ENCODE assay signal across 8 cellular contexts in the genomic region with DNA sequence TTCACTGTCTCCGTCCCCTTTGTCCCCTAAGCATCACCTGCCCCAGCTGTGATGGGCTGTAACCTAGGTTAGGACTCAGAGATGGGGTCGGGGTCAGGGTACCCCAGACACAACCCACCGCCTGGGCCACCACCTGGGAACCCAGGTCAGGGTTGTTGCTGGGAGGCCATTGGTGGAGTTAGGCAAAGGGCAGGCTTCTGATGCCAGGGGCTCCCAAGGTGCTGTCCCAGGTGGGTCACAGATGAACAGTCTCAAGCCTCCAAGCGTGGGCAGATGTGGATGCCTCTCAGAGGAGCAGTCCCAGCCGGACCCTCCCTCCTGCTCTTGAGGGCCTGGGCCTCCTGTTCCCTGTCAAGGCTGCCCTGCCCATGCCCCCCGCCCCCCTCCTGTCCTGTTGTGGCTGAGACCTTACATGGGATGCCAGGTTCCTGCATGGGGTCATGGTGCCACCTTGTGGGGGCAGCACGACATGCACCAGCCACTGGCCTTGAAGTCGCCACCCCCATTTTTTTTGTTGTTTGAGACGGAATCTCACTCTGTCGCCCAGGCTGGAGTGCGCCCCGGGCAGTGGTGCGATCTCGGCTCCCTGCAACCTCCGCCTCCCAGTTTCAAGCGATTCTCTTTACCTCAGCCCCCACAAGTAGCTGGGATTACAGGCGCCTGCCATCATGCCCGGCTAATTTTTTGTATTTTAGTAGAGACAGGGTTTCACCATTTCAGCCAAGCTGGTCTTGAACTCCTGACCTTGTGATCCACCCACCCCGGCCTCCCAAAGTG. TPM values are rescaled to one million over a fixed set of nuclear protein-coding genes. Genes with fewer than 3 reads are reported as not detected.
DNase-seq lines count a peak whose midpoint lies in the region; ATAC-seq, FAIRE-seq and TF ChIP-seq lines count a peak whose summit lies in the region.

No MANE protein-coding gene starts in this region.

- peak; percentile 59 to 69 for TF ChIP-seq RAD21 in A549 (conservative IDR thresholded peaks at IDR 0.05 in 1 of 2, IDR thresholded peaks at IDR 0.05 in 1 of 2)

- no peak overlapping the region for H3K4me3 ChIP-seq in A549
- no peak overlapping the region for H3K4me3 ChIP-seq in foreskin fibroblast (ENCODE audit: low read depth in 1 of 2, low read length in 2 of 2)
- H3K4me3 ChIP-seq in parathyroid adenoma (ENCODE audit: low read depth, low read length), result no peak overlapping the region

- TF ChIP-seq EP300 in A549 (IDR thresholded peaks at IDR 0.05), result no peak

- H3K4me2 ChIP-seq in A549 (no peak overlapping the region), parathyroid adenoma (ENCODE audit: low read length) (no peak overlapping the region)

- CTCF ChIA-PET in A549 (lab: Yijun Ruan, JAX), result interaction anchor here (0.6 to 5.4 kb wide), 21 partner anchors 9 to 211 kb away, joined by 3 to 44 read pairs (median 4); a partner anchor contains a TSS

- TF ChIP-seq CTCF in A549 (IDR thresholded peaks at IDR 0.05), result peak; percentile 64
- TF ChIP-seq CTCF in foreskin fibroblast (IDR thresholded peaks at IDR 0.05; ENCODE audit: low read depth, low read length), result peak; percentile 39
- peak; percentile 40 for TF ChIP-seq CTCF in parathyroid adenoma (IDR thresholded peaks at IDR 0.05)

- POLR2A ChIA-PET in A549 (lab: Yijun Ruan, JAX), result interaction anchor here (0.9 kb wide), 1 partner anchor 18 kb away, joined by 3 read pairs; a partner anchor contains a TSS

- no peak overlapping the region for H2AFZ ChIP-seq in parathyroid adenoma

- no peak overlapping the region for H3K9ac ChIP-seq in parathyroid adenoma

- no peaks in the 10 kb centered on the region for H3K36me3 ChIP-seq in parathyroid adenoma (ENCODE audit: control insufficient read depth, insufficient read depth, low read length)

- no peak for TF ChIP-seq POLR2A in A549 (IDR thresholded peaks at IDR 0.05; ENCODE audit: low read length)
- TF ChIP-seq POLR2A in GM18505 (IDR thresholded peaks at IDR 0.05; ENCODE audit: borderline replicate concordance, extremely low read depth, insufficient read depth, insufficient read length), result peak; percentile 19

- peak; percentile 63 to 64 for ATAC-seq in A549
- no peak for ATAC-seq in GM18505 (IDR thresholded peaks at IDR 0.05; ENCODE audit: unreplicated experiment)

- H3K79me2 ChIP-seq in parathyroid adenoma, result no peaks in the 10 kb centered on the region

- 63% methylated on average over 16 of the region's 19 CpGs for WGBS in A549 (ENCODE audit: missing lambda C conversion rate)

- peak; percentile 60 to 82 for DNase-seq in A549 (ENCODE audit: low read depth in 1 of 2, low spot score in 1 of 2)
- DNase-seq in activated T-helper 1 cell treated with anti-CD3 and anti-CD28 coated beads, Interleukin-2, amount 50 U/mL, for 16 hours (ENCODE audit: low read depth in 1 of 2, low spot score in 1 of 2), result peak; percentile 32 to 47
- peak; percentile 41 to 76 for DNase-seq in foreskin fibroblast
- DNase-seq in NCI-H1092 treated with DMSO at 0.1 percent for 48 hours (lab: John Stamatoyannopoulos, UW), result no peak
- no peak for DNase-seq in cortex of kidney (lab: John Stamatoyannopoulos, UW)

- H3K27me3 ChIP-seq in parathyroid adenoma (ENCODE audit: control insufficient read depth, insufficient read depth, low read length), result no peaks in the 10 kb centered on the region

- H3K4me1 ChIP-seq in A549 (peaks cover 29% of the 10 kb centered on the region), parathyroid adenoma (no peaks in the 10 kb centered on the region)

- no peak for FAIRE-seq in A549 (lab: Jason Lieb, UNC)

- peak overlapping the region in 1 of 2 experiments; percentile 56; a peak in 2 of 6 replicates for H3K27ac ChIP-seq in A549
- no peak overlapping the region for H3K27ac ChIP-seq in parathyroid adenoma

- no peaks in the 10 kb centered on the region for H3K9me3 ChIP-seq in A549
- no peaks in the 10 kb centered on the region for H3K9me3 ChIP-seq in parathyroid adenoma (ENCODE audit: control insufficient read depth, low read length)

TF ChIP-seq in A549, 52 proteins besides CTCF, POLR2A, EP300 and RAD21 (continues in another document):
- TF ChIP-seq POLR2AphosphoS2 (conservative IDR thresholded peaks at IDR 0.05; ENCODE audit: low read length) (peak; percentile 81), CHD4 (IDR thresholded peaks at IDR 0.05; ENCODE audit: borderline replicate concordance) (no peak), NPAS2 (CRISPR knock-in tag; IDR thresholded peaks at IDR 0.05; ENCODE audit: borderline replicate concordance) (no peak), HEYL (CRISPR knock-in tag; IDR thresholded peaks at IDR 0.05) (no peak)

TF ChIP-seq in PFSK-1, 5 proteins besides CTCF, POLR2A, EP300 and RAD21:
- TF ChIP-seq SIN3A (IDR thresholded peaks at IDR 0.05; ENCODE audit: borderline replicate concordance, insufficient read depth, low read length) (no peak), POLR2AphosphoS5 (IDR thresholded peaks at IDR 0.05; ENCODE audit: low read depth, low read length) (peak; percentile 81)

RNA-seq across cellular contexts. Expression of a gene that starts 12.1 kb away (rescaled TPM):
- polyA plus RNA-seq in A549 (2011; rRNA removed) (14.5 and 16.8 TPM in 2 replicates), A549 (2017; fragmentation: RNase III; extraction: RNeasy Plus Mini Kit Qiagen cat#74134 plus additional on column Dnase treatment) (41.9 to 43.5 TPM (median 43.1 TPM) in 3 replicates)
- 82.8 and 96.7 TPM in 2 replicates for polyA plus RNA-seq in A549 (2012; cell fraction: cytosol; rRNA removed)
- polyA plus RNA-seq in A549 (2012; cell fraction: nucleus; rRNA removed), result 296 and 428 TPM in 2 replicates
- polyA minus RNA-seq in A549 (2011; rRNA and poly(A)+ RNA removed), result 8.6 and 9.5 TPM in 2 replicates
- 88.8 TPM for polyA plus RNA-seq in PFSK-1 (2012; ENCODE audit: insufficient read length, low read depth)

RNA-seq across cellular contexts. Expression of a gene that starts 17.9 kb away (rescaled TPM):
- polyA plus RNA-seq in A549 (2011; rRNA removed) (287 and 296 TPM in 2 replicates), A549 (2017; fragmentation: RNase III; extraction: RNeasy Plus Mini Kit Qiagen cat#74134 plus additional on column Dnase treatment) (386 to 392 TPM (median 391 TPM) in 3 replicates)
- polyA plus RNA-seq in A549 (2012; cell fraction: cytosol; rRNA removed), result 443 and 463 TPM in 2 replicates
- polyA plus RNA-seq in A549 (2012; cell fraction: nucleus; rRNA removed), result 406 and 442 TPM in 2 replicates
- polyA minus RNA-seq in A549 (2011; rRNA and poly(A)+ RNA removed), result 132 and 159 TPM in 2 replicates
- 430 TPM for polyA plus RNA-seq in PFSK-1 (2012; ENCODE audit: insufficient read length, low read depth)

RNA-seq across cellular contexts. Expression of a gene that starts 24.7 kb away (rescaled TPM):
- polyA plus RNA-seq in A549 (2011; rRNA removed) (not detected in 2 replicates), A549 (2017; fragmentation: RNase III; extraction: RNeasy Plus Mini Kit Qiagen cat#74134 plus additional on column Dnase treatment) (1.0 to 1.3 TPM (median 1.0 TPM) in 3 replicates)
- 0.32 and 0.51 TPM in 2 replicates for polyA plus RNA-seq in A549 (2012; cell fraction: cytosol; rRNA removed)
- 0.47 and 0.59 TPM in 2 replicates for polyA plus RNA-seq in A549 (2012; cell fraction: nucleus; rRNA removed)
- 0.29 TPM in 1 of 2 replicates, not detected in the other for polyA minus RNA-seq in A549 (2011; rRNA and poly(A)+ RNA removed)
- polyA plus RNA-seq in PFSK-1 (2012; ENCODE audit: insufficient read length, low read depth), result 0.45 TPM

RNA-seq across cellular contexts. Expression of a gene that starts 32.9 kb away (rescaled TPM):
- 11.6 and 13.5 TPM in 2 replicates for polyA plus RNA-seq in A549 (2011; rRNA removed)
- polyA plus RNA-seq in A549 (2012; cell fraction: cytosol; rRNA removed), result 43.6 and 50.2 TPM in 2 replicates
- polyA plus RNA-seq in A549 (2012; cell fraction: nucleus; rRNA removed), result 85.4 and 116 TPM in 2 replicates
- polyA plus RNA-seq in A549 (2017; fragmentation: RNase III; extraction: RNeasy Plus Mini Kit Qiagen cat#74134 plus additional on column Dnase treatment), result 18.7 to 21.8 TPM (median 19.5 TPM) in 3 replicates
- polyA minus RNA-seq in A549 (2011; rRNA and poly(A)+ RNA removed), result 4.5 and 15.8 TPM in 2 replicates
- polyA plus RNA-seq in PFSK-1 (2012; ENCODE audit: insufficient read length, low read depth), result 83.1 TPM

RNA-seq across cellular contexts. Expression of a gene that starts 39.8 kb away (rescaled TPM):
- polyA plus RNA-seq in A549 (2011; rRNA removed), result 6.3 and 6.5 TPM in 2 replicates
- polyA plus RNA-seq in A549 (2012; cell fraction: cytosol; rRNA removed), result 17.5 and 23.5 TPM in 2 replicates
- polyA plus RNA-seq in A549 (2012; cell fraction: nucleus; rRNA removed), result 117 and 172 TPM in 2 replicates
- polyA plus RNA-seq in A549 (2017; fragmentation: RNase III; extraction: RNeasy Plus Mini Kit Qiagen cat#74134 plus additional on column Dnase treatment), result 15.7 to 19.0 TPM (median 18.9 TPM) in 3 replicates
- 2.7 and 4.4 TPM in 2 replicates for polyA minus RNA-seq in A549 (2011; rRNA and poly(A)+ RNA removed)
- 26.4 TPM for polyA plus RNA-seq in PFSK-1 (2012; ENCODE audit: insufficient read length, low read depth)

Comparison
In these comparisons a context has a peak if more than half of its experiments do, and no peak if none do; other contexts are left out.
1. DNase-seq: peak in A549 (2 of 2), activated T-helper 1 cell treated with anti-CD3 and anti-CD28 coated beads, Interleukin-2, amount 50 U/mL, for 16 hours (2 of 2) and foreskin fibroblast (2 of 2); none in NCI-H1092 treated with DMSO at 0.1 percent for 48 hours (single experiment) and cortex of kidney (single experiment).
2. Peak in every context shown above with its lines, with median percentiles within 50 percentile points of each other: CTCF ChIP-seq.